1 cellular context compared by ENCODE assay signal in genomic region chr1:180508725-180509097, GRCh38.
TF ChIP-seq lines count a peak whose summit lies in the region.

No MANE protein-coding gene starts in this region.

TF ChIP-seq in IMR-90, 13 proteins besides CTCF, POLR2A, EP300 and RAD21:
- TF ChIP-seq ELK1 (IDR thresholded peaks at IDR 0.05; ENCODE audit: borderline replicate concordance, low read depth, low read length) (no peak), FOS (IDR thresholded peaks at IDR 0.05; ENCODE audit: low read depth, low read length) (no peak), MAZ (IDR thresholded peaks at IDR 0.05; ENCODE audit: borderline replicate concordance, low read depth, low read length) (no peak), RFX5 (IDR thresholded peaks at IDR 0.05; ENCODE audit: low read depth, low read length) (no peak), MXI1 (IDR thresholded peaks at IDR 0.05; ENCODE audit: borderline replicate concordance, low read depth, low read length) (no peak), USF2 (IDR thresholded peaks at IDR 0.05; ENCODE audit: low read depth, low read length) (no peak), MAFK (IDR thresholded peaks at IDR 0.05; ENCODE audit: low read depth, low read length) (no peak), RCOR1 (IDR thresholded peaks at IDR 0.05; ENCODE audit: insufficient replicate concordance, low read length) (no peak), CHD1 (IDR thresholded peaks at IDR 0.05; ENCODE audit: low read depth, low read length) (no peak), NFE2L2 (IDR thresholded peaks at IDR 0.05; ENCODE audit: low read depth, low read length) (no peak), BHLHE40 (IDR thresholded peaks at IDR 0.05; ENCODE audit: low read depth, low read length) (no peak), CEBPB (IDR thresholded peaks at IDR 0.05; ENCODE audit: low read depth, low read length) (no peak), SMC3 (IDR thresholded peaks at IDR 0.05; ENCODE audit: low read depth, low read length) (no peak)
